ENCODE assay signal across 29 cellular contexts in the genomic region with DNA sequence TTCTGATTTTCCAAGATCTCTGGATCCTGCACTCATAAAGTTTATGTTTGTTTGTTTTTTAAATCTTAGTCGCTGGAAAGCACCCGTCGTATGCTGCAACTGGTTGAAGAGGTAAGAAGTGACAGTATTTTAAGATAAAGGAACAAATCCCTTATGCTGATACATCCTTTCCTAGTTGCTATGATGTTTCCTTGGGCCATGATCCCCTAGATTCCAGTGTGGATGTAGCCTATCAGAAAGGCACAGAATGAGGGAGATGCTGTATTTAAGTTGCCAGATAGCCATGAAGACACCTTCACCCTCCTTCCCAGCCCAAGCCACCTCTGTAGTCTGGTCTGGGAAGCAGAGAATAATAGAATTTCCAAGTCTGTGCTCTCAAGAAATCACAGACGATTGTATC. TPM values are rescaled to one million over a fixed set of nuclear protein-coding genes. Genes with fewer than 3 reads are reported as not detected.
"Had no signal": no experiment of that assay in that cellular context is flagged by ENCODE, and none has a peak within 500 bp of the region (broad histone marks: within the 10 kb centered on the region; RNA-seq: fewer than 3 reads in every experiment).

No MANE protein-coding gene starts in this region.

- ATAC-seq: activated CD8-positive, alpha-beta memory T cell treated with anti-CD3 and anti-CD28 coated beads, Interleukin-2, amount 10 ng/mL, durations not matched to agents 7 days and 5 days; activated CD8-positive, alpha-beta T cell treated with anti-CD3 and anti-CD28 coated beads, Interleukin-2, amount 10 ng/mL, durations not matched to agents 7 days and 5 days; activated naive CD8-positive, alpha-beta T cell treated with anti-CD3 and anti-CD28 coated beads, Interleukin-2, amount 50 U/mL, for 24 hours had no signal

- DNase-seq: activated B cell treated with CpG ODN at 0.5 μM for 24 hours; activated CD4-positive, alpha-beta memory T cell treated with anti-CD3 and anti-CD28 coated beads, Interleukin-2, amount 10 ng/mL, durations not matched to agents 7 days and 5 days; activated CD4-positive, alpha-beta T cell treated with anti-CD3 and anti-CD28 coated beads for 4 hours; activated CD4-positive, alpha-beta T cell treated with anti-CD3 and anti-CD28 coated beads, Interleukin-2, amount 10 ng/mL, durations not matched to agents 7 days and 5 days; activated CD4-positive, alpha-beta T cell treated with anti-CD3 and anti-CD28 coated beads, Interleukin-2, amount 50 U/mL, for 48 hours; activated CD4-positive, CD25-positive, alpha-beta regulatory T cell treated with anti-CD3 and anti-CD28 coated beads, Interleukin-2, amount 50 U/mL, for 72 hours; activated CD8-positive, alpha-beta memory T cell treated with anti-CD3 and anti-CD28 coated beads for 24 hours; activated CD8-positive, alpha-beta memory T cell treated with anti-CD3 and anti-CD28 coated beads, Interleukin-2, amount 10 ng/mL, durations not matched to agents 7 days and 5 days; activated CD8-positive, alpha-beta memory T cell treated with anti-CD3 and anti-CD28 coated beads, Interleukin-2, amount 50 U/mL, for 48 hours; activated CD8-positive, alpha-beta T cell treated with anti-CD3 and anti-CD28 coated beads, Interleukin-2, amount 10 ng/mL, durations not matched to agents 7 days and 5 days; activated effector memory CD4-positive, alpha-beta T cell treated with Interleukin-2 at 50 U/mL for 16 hours; activated gamma-delta T cell; activated naive CD4-positive, alpha-beta T cell treated with anti-CD3 and anti-CD28 coated beads, Interleukin-2, amount 10 ng/mL, durations not matched to agents 7 days and 5 days; activated naive CD4-positive, alpha-beta T cell treated with Interleukin-2 at 50 U/mL for 16 hours; activated naive CD8-positive, alpha-beta T cell treated with anti-CD3 and anti-CD28 coated beads, Interleukin-2, amount 10 ng/mL, durations not matched to agents 7 days and 5 days; activated naive CD8-positive, alpha-beta T cell treated with anti-CD3 and anti-CD28 coated beads, Interleukin-2, amount 50 U/mL, for 24 hours; activated T-cell treated with anti-CD3 and anti-CD28 coated beads, Interleukin-2, amount 50 U/mL, for 24 hours; activated T-cell treated with anti-CD3 and anti-CD28 coated beads, Interleukin-2, amount 50 U/mL, for 48 hours; amygdala; anterior cingulate cortex; brain microvascular endothelial cell; caudate nucleus; cerebellar nuclear complex; T-helper 1 cell; T-helper 2 cell; T-helper 9 cell had no signal

- H3K4me3 ChIP-seq: ascending aorta, breast epithelium had no signal

- H3K4me1 ChIP-seq: breast epithelium had no signal

- H3K27me3 ChIP-seq: ascending aorta, brain microvascular endothelial cell, breast epithelium had no signal

- H3K9me3 ChIP-seq: ascending aorta, breast epithelium had no signal

- H3K27ac ChIP-seq: ascending aorta, brain microvascular endothelial cell, breast epithelium, VCaP had no signal

- H3K36me3 ChIP-seq: ascending aorta, brain microvascular endothelial cell, breast epithelium had no signal

RNA-seq across cellular contexts. Expression of a gene that starts 59.0 kb away (rescaled TPM):
- total RNA-seq: activated B cell treated with CpG ODN at 0.5 μM for 24 hours; activated CD4-positive, alpha-beta T cell treated with anti-CD3 and anti-CD28 coated beads, Interleukin-2, amount 10 ng/mL, durations not matched to agents 7 days and 5 days; activated CD8-positive, alpha-beta T cell treated with anti-CD3 and anti-CD28 coated beads, Interleukin-2, amount 10 ng/mL, durations not matched to agents 7 days and 5 days; activated naive CD8-positive, alpha-beta T cell treated with anti-CD3 and anti-CD28 coated beads, Interleukin-2, amount 10 ng/mL, durations not matched to agents 7 days and 5 days had no signal
